In the genomic region with DNA sequence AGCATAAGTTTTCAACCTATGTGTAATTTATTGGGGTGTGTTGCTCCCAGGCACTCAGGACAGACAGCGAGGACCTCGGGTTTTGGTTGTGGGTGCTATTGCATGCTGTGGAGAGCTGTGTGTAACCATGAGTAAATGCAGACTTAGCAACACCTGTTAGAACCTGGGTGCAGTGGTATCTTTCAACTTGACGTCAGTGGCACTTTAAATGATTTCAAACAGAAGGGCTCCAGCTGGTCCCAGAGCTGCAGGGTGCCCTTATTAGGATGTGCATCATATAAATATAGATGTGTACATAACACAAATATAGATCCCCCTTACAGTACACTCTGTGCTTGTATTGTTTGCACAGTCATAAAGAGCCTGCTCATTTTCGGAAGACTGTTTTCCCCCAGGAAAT, we compare ENCODE assay signal across 16 cellular contexts.
DNase-seq lines count a peak whose midpoint lies in the region; ATAC-seq and TF ChIP-seq lines count a peak whose summit lies in the region.
"Had no signal": no experiment of that assay in that cellular context is flagged by ENCODE, and none has a peak within 500 bp of the region (broad histone marks: within the 10 kb centered on the region; RNA-seq: fewer than 3 reads in every experiment).

No MANE protein-coding gene starts in this region.

- H3K23ac ChIP-seq in neuronal stem cell (ENCODE audit: low read depth, low read length, poor library complexity): no peak overlapping the region

- POLR2A ChIA-PET in PC-3 (lab: Charles Lee; ENCODE audit: unreplicated experiment): no interaction called here

- no peak overlapping the region for H2AK5ac ChIP-seq in neuronal stem cell (ENCODE audit: low read depth, low read length)

- no peak overlapping the region for H2BK120ac ChIP-seq in neuronal stem cell (ENCODE audit: low read depth, low read length)

- H3K79me1 ChIP-seq in neuronal stem cell (ENCODE audit: low read depth, low read length): no peaks in the 10 kb centered on the region

- WGBS in neuronal stem cell (ENCODE audit: extremely low coverage in 2 of 2, insufficient read length in 2 of 2, insufficient replicate concordance in 1 of 2), 2 donors: no CpG with 5 or more reads among the region's 4 CpGs

- DNase-seq in NCI-H187 (lab: John Stamatoyannopoulos, UW): peak; percentile 44 to 52
- DNase-seq in PC-3: peak; percentile 49
- DNase-seq in neuronal stem cell (ENCODE audit: low spot score): no peak
- no peak for DNase-seq in activated naive CD4-positive, alpha-beta T cell treated with anti-CD3 and anti-CD28 coated beads, Interleukin-2, amount 10 ng/mL, durations not matched to agents 7 days and 5 days
- no peak for DNase-seq in activated T-cell treated with anti-CD3 and anti-CD28 coated beads, Interleukin-2, amount 50 U/mL, for 1 hour
- DNase-seq: activated CD4-positive, alpha-beta T cell treated with anti-CD3 and anti-CD28 coated beads, Interleukin-2, amount 10 ng/mL, durations not matched to agents 24 days and 14 days; activated T-cell treated with anti-CD3 and anti-CD28 coated beads, Interleukin-2, amount 50 U/mL, for 72 hours; CD4-positive, CD25-positive, alpha-beta regulatory T cell; GF-D8; glutamatergic neuron; left colon had no signal

- no peaks in the 10 kb centered on the region for H3K9me3 Mint-ChIP-seq in activated naive CD4-positive, alpha-beta T cell treated with anti-CD3 and anti-CD28 coated beads, Interleukin-2, amount 10 ng/mL, durations not matched to agents 7 days and 5 days
- H3K9me3 Mint-ChIP-seq: activated CD4-positive, alpha-beta T cell treated with anti-CD3 and anti-CD28 coated beads, Interleukin-2, amount 10 ng/mL, durations not matched to agents 24 days and 14 days had no signal

- H4K8ac ChIP-seq in neuronal stem cell (ENCODE audit: low read depth, low read length): no peak overlapping the region

- no peak overlapping the region for H3K4ac ChIP-seq in neuronal stem cell (ENCODE audit: low read length)

- H4K91ac ChIP-seq in neuronal stem cell (ENCODE audit: low read depth, low read length, poor library complexity): no peak overlapping the region

- H3K9me3 ChIP-seq in PC-3 (ENCODE audit: low read length): no peaks in the 10 kb centered on the region
- peaks cover 0 to 3% of the 10 kb centered on the region in 2 donors for H3K9me3 ChIP-seq in neuronal stem cell (replicated peaks in 1 of 2; ENCODE audit: control insufficient read depth in 2 of 2, insufficient read depth in 1 of 2, low read depth in 1 of 2, low read length in 2 of 2)

- no peak for TF ChIP-seq CTCF in PC-3 (conservative IDR thresholded peaks at IDR 0.05; ENCODE audit: low read depth, low read length)

- H3K36me3 Mint-ChIP-seq in activated naive CD4-positive, alpha-beta T cell treated with anti-CD3 and anti-CD28 coated beads, Interleukin-2, amount 10 ng/mL, durations not matched to agents 7 days and 5 days: no peaks in the 10 kb centered on the region
- H3K36me3 Mint-ChIP-seq: CD4-positive, CD25-positive, alpha-beta regulatory T cell had no signal

- CTCF ChIA-PET in PC-3 (lab: Charles Lee): no interaction called here
- CTCF ChIA-PET in activated naive CD4-positive, alpha-beta T cell treated with anti-CD3 and anti-CD28 coated beads, Interleukin-2, amount 10 ng/mL, durations not matched to agents 7 days and 5 days (lab: Charles Lee): no interaction called here

- H3K27me3 ChIP-seq in PC-3 (ENCODE audit: low read length): no peaks in the 10 kb centered on the region
- H3K27me3 ChIP-seq in neuronal stem cell (ENCODE audit: control insufficient read depth in 3 of 3, insufficient read depth in 3 of 3, low read depth in 1 of 3, low read length in 3 of 3): no peaks in the 10 kb centered on the region

- H3K27me3 Mint-ChIP-seq in activated naive CD4-positive, alpha-beta T cell treated with anti-CD3 and anti-CD28 coated beads, Interleukin-2, amount 10 ng/mL, durations not matched to agents 7 days and 5 days: no peaks in the 10 kb centered on the region
- H3K27me3 Mint-ChIP-seq: activated CD4-positive, alpha-beta T cell treated with anti-CD3 and anti-CD28 coated beads, Interleukin-2, amount 10 ng/mL, durations not matched to agents 24 days and 14 days; CD4-positive, CD25-positive, alpha-beta regulatory T cell had no signal

- H3K36me3 ChIP-seq in PC-3 (ENCODE audit: low read depth, low read length) (no peaks in the 10 kb centered on the region), neuronal stem cell (replicated peaks in 1 of 2; ENCODE audit: control insufficient read depth in 2 of 2, insufficient read depth in 2 of 2, low read length in 2 of 2) (no peaks in the 10 kb centered on the region)

- no peak overlapping the region for H3K4me3 Mint-ChIP-seq in activated naive CD4-positive, alpha-beta T cell treated with anti-CD3 and anti-CD28 coated beads, Interleukin-2, amount 10 ng/mL, durations not matched to agents 7 days and 5 days
- H3K4me3 Mint-ChIP-seq: activated CD4-positive, alpha-beta T cell treated with anti-CD3 and anti-CD28 coated beads, Interleukin-2, amount 10 ng/mL, durations not matched to agents 24 days and 14 days; activated T-cell treated with anti-CD3 and anti-CD28 coated beads, Interleukin-2, amount 50 U/mL, for 72 hours; CD4-positive, CD25-positive, alpha-beta regulatory T cell; nephron had no signal

- H3K4me3 ChIP-seq in PC-3 (ENCODE audit: low read length) (peak overlapping the region; percentile 52), neuronal stem cell (ENCODE audit: low read length in 2 of 2) (no peak overlapping the region)
- H3K4me3 ChIP-seq: smooth muscle cell had no signal

- peaks cover 13% of the 10 kb centered on the region for H3F3A ChIP-seq in PC-3 (ENCODE audit: low read length, unreplicated experiment)

- no peaks in the 10 kb centered on the region for H3K4me1 Mint-ChIP-seq in activated naive CD4-positive, alpha-beta T cell treated with anti-CD3 and anti-CD28 coated beads, Interleukin-2, amount 10 ng/mL, durations not matched to agents 7 days and 5 days
- H3K4me1 Mint-ChIP-seq: activated CD4-positive, alpha-beta T cell treated with anti-CD3 and anti-CD28 coated beads, Interleukin-2, amount 10 ng/mL, durations not matched to agents 24 days and 14 days; CD4-positive, CD25-positive, alpha-beta regulatory T cell had no signal

- H3K4me1 ChIP-seq in PC-3 (ENCODE audit: insufficient read depth, low read length): peaks cover 79% of the 10 kb centered on the region
- peaks cover 0 to 10% of the 10 kb centered on the region in 2 donors for H3K4me1 ChIP-seq in neuronal stem cell (ENCODE audit: control insufficient read depth in 2 of 2, insufficient read depth in 1 of 2, low read depth in 1 of 2, low read length in 2 of 2)

- no peak overlapping the region for H3K27ac Mint-ChIP-seq in activated naive CD4-positive, alpha-beta T cell treated with anti-CD3 and anti-CD28 coated beads, Interleukin-2, amount 10 ng/mL, durations not matched to agents 7 days and 5 days
- H3K27ac Mint-ChIP-seq: activated CD4-positive, alpha-beta T cell treated with anti-CD3 and anti-CD28 coated beads, Interleukin-2, amount 10 ng/mL, durations not matched to agents 24 days and 14 days; activated T-cell treated with anti-CD3 and anti-CD28 coated beads, Interleukin-2, amount 50 U/mL, for 72 hours; CD4-positive, CD25-positive, alpha-beta regulatory T cell; nephron had no signal

- H3K79me2 ChIP-seq in PC-3 (ENCODE audit: low read length): no peaks in the 10 kb centered on the region

- no TSS peak for BruUV-seq in PC-3 (replicated peaks; lab: Mats Ljungman, UMichigan)

- H2BK5ac ChIP-seq in neuronal stem cell (ENCODE audit: low read length): no peak overlapping the region

- no peaks in the 10 kb centered on the region for H4K20me1 ChIP-seq in PC-3 (ENCODE audit: low read length)

- no peak overlapping the region for H2BK15ac ChIP-seq in neuronal stem cell (ENCODE audit: low read length)

- no peak overlapping the region for H3K14ac ChIP-seq in neuronal stem cell (ENCODE audit: low read length)

- H2AFZ ChIP-seq in PC-3 (ENCODE audit: low read length): peak overlapping the region; percentile 43; the same call in 1 of the 2 replicates
- H2AFZ ChIP-seq in neuronal stem cell (ENCODE audit: low read length): no peak overlapping the region

- peak overlapping the region; percentile 99 for H3K27ac ChIP-seq in PC-3 (ENCODE audit: low read length)
- H3K27ac ChIP-seq in neuronal stem cell (replicated peaks; ENCODE audit: low read length): no peak overlapping the region

- intact Hi-C loops in PC-3 (cut with micrococcal nuclease): loop anchor here (1.0 to 10.0 kb wide), 6 partner anchors 16 to 1097 kb away; no protein-coding TSS in a partner anchor

- H3K4me2 ChIP-seq in PC-3 (ENCODE audit: low read length) (peak overlapping the region; percentile 84), neuronal stem cell (ENCODE audit: insufficient read depth, low read length, poor library complexity, severe bottlenecking) (no peak overlapping the region)
- H3K4me2 ChIP-seq: smooth muscle cell had no signal

- no peak overlapping the region for H2BK12ac ChIP-seq in neuronal stem cell (ENCODE audit: low read length)

- H3K9me2 ChIP-seq in PC-3 (replicated peaks; ENCODE audit: low read length): no peaks in the 10 kb centered on the region

- H3K18ac ChIP-seq in neuronal stem cell (ENCODE audit: low read length): peak overlapping the region; percentile 44

- H3K9ac ChIP-seq in PC-3 (ENCODE audit: low read length) (peak overlapping the region; percentile 74), neuronal stem cell (ENCODE audit: low read depth, low read length, poor library complexity) (no peak overlapping the region)

- ATAC-seq in GM18867 (IDR thresholded peaks at IDR 0.05; ENCODE audit: unreplicated experiment) (peak; percentile 64), PC-3 (peak; percentile 41), GM19328 (IDR thresholded peaks at IDR 0.05; ENCODE audit: unreplicated experiment) (no peak), GM19035 (IDR thresholded peaks at IDR 0.05; ENCODE audit: unreplicated experiment) (no peak)
- ATAC-seq: activated T-cell treated with anti-CD3 and anti-CD28 coated beads, Interleukin-2, amount 50 U/mL, for 72 hours; left colon had no signal

Comparison
In these comparisons a context has a peak if more than half of its experiments do, and no peak if none do; other contexts are left out.
1. ATAC-seq: peak in GM18867 (single experiment) and PC-3 (single experiment); none in GM19328 (single experiment) and GM19035 (single experiment).
2. DNase-seq: peak in NCI-H187 (2 of 2) and PC-3 (single experiment); none in neuronal stem cell (single experiment), activated naive CD4-positive, alpha-beta T cell treated with anti-CD3 and anti-CD28 coated beads, Interleukin-2, amount 10 ng/mL, durations not matched to agents 7 days and 5 days (single experiment) and activated T-cell treated with anti-CD3 and anti-CD28 coated beads, Interleukin-2, amount 50 U/mL, for 1 hour (single experiment).